Comparison of ENCODE assay signal across 8 cellular contexts in the genomic region with DNA sequence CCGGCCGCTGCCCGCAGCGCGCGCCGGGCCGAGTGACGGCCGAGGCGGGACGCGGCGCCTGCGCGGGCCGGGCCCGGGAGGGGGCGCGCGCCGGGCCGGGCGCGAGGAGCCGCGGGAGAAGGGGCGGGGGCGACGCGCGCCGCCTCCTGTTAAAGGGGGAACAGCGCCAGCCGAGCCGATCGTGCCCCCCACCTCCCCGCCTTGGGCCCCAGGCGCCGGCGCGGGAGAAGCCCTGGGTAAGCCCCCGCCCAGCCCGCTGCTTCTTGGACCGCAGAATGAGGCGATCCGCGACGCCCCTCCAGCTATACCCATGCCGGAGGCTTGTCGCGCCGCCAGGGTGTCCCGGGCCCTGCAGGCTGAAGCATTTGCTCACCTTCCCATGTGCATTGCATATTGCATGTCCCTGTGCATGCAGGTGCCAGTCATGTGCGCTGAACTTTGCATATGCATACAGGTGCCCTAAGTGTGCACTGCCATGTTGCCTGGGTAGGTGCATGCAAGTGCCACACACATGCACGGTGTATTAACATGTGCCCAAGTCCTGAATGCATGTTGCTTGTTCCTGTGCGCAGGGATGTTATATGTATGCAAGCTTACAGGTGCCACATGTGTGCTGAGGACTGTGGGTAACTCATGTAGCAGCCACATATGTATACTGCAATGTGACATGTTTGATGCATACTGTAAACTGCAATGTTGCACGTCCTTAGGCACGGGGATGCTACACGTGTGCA. TPM values are rescaled to one million over a fixed set of nuclear protein-coding genes. Genes with fewer than 3 reads are reported as not detected.
DNase-seq lines count a peak whose midpoint lies in the region; ATAC-seq and TF ChIP-seq lines count a peak whose summit lies in the region.

A gene with protein sequence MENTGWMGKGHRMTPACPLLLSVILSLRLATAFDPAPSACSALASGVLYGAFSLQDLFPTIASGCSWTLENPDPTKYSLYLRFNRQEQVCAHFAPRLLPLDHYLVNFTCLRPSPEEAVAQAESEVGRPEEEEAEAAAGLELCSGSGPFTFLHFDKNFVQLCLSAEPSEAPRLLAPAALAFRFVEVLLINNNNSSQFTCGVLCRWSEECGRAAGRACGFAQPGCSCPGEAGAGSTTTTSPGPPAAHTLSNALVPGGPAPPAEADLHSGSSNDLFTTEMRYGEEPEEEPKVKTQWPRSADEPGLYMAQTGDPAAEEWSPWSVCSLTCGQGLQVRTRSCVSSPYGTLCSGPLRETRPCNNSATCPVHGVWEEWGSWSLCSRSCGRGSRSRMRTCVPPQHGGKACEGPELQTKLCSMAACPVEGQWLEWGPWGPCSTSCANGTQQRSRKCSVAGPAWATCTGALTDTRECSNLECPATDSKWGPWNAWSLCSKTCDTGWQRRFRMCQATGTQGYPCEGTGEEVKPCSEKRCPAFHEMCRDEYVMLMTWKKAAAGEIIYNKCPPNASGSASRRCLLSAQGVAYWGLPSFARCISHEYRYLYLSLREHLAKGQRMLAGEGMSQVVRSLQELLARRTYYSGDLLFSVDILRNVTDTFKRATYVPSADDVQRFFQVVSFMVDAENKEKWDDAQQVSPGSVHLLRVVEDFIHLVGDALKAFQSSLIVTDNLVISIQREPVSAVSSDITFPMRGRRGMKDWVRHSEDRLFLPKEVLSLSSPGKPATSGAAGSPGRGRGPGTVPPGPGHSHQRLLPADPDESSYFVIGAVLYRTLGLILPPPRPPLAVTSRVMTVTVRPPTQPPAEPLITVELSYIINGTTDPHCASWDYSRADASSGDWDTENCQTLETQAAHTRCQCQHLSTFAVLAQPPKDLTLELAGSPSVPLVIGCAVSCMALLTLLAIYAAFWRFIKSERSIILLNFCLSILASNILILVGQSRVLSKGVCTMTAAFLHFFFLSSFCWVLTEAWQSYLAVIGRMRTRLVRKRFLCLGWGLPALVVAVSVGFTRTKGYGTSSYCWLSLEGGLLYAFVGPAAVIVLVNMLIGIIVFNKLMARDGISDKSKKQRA (N-terminal part only) (minus strand): TSS at position 34 of the 734 bp plus-strand sequence. CDS start 7,119 bp downstream, outside the sequence.

- peaks cover 24% of the 10 kb centered on the region for H3K4me1 Mint-ChIP-seq in T-helper 2 cell treated with Interferon-gamma antibody and Interleukin-4, amounts not matched to agents 5 μg/mL and 100 μg/mL, for 36 hours (ENCODE audit: low read depth)
- H3K4me1 Mint-ChIP-seq in nephron, result peaks cover 65% of the 10 kb centered on the region

- no peaks in the 10 kb centered on the region for H3K9me3 Mint-ChIP-seq in T-helper 2 cell treated with Interferon-gamma antibody and Interleukin-4, amounts not matched to agents 5 μg/mL and 100 μg/mL, for 36 hours
- no peaks in the 10 kb centered on the region for H3K9me3 Mint-ChIP-seq in nephron

- H3K4me3 Mint-ChIP-seq in T-helper 2 cell treated with Interferon-gamma antibody and Interleukin-4, amounts not matched to agents 5 μg/mL and 100 μg/mL, for 36 hours, result peak within 1 kb of the TSS; percentile 78
- H3K4me3 Mint-ChIP-seq in nephron, result peak within 1 kb of the TSS; percentile 85 to 94 (median 92)

- no peaks in the 10 kb centered on the region for H3K9me3 ChIP-seq in endocrine pancreas (ENCODE audit: control insufficient read depth, low read length)

- intact Hi-C loops in sciatic nerve (cut with DNase I), result no loop called here

- peak; percentile 5 for TF ChIP-seq CTCF in AG09309 (IDR thresholded peaks at IDR 0.05; ENCODE audit: control insufficient read depth, insufficient read depth, low read depth, low read length, missing control alignments)
- peak in 1 of 3 experiments; percentile 12 for TF ChIP-seq CTCF in nephron (IDR thresholded peaks at IDR 0.05; ENCODE audit: unreplicated experiment in 3 of 3)

- no peaks in the 10 kb centered on the region for H3K4me1 ChIP-seq in endocrine pancreas (ENCODE audit: control insufficient read depth, insufficient read depth, low read length)

- peaks cover 55% of the 10 kb centered on the region for H3K27me3 Mint-ChIP-seq in T-helper 2 cell treated with Interferon-gamma antibody and Interleukin-4, amounts not matched to agents 5 μg/mL and 100 μg/mL, for 36 hours (ENCODE audit: low read depth)
- peaks cover 28% of the 10 kb centered on the region for H3K27me3 Mint-ChIP-seq in nephron (ENCODE audit: low read depth)

- H3K9ac ChIP-seq in endocrine pancreas (ENCODE audit: control insufficient read depth, insufficient read depth, low read length), result peak within 1 kb of the TSS; percentile 38

- ATAC-seq in sciatic nerve, result no peak

- H3K27ac Mint-ChIP-seq in T-helper 2 cell treated with Interferon-gamma antibody and Interleukin-4, amounts not matched to agents 5 μg/mL and 100 μg/mL, for 36 hours, result no peak within 1 kb of the TSS
- H3K27ac Mint-ChIP-seq in nephron, result peak within 1 kb of the TSS in 2 of 3 experiments; percentile 65 to 83

- DNase-seq in AG09309 (ENCODE audit: low read depth), result no peak
- peak; percentile 94 for DNase-seq in H7
- DNase-seq in T-helper 2 cell treated with Interferon-gamma antibody and Interleukin-4, amounts not matched to agents 5 μg/mL and 100 μg/mL, for 36 hours (ENCODE audit: low spot score), result no peak
- no peak for DNase-seq in OCI-M1 (lab: John Stamatoyannopoulos, UW)
- DNase-seq in ureter (ENCODE audit: low spot score), result no peak
- DNase-seq in sciatic nerve (ENCODE audit: low spot score), result no peak

- H3K27me3 ChIP-seq in H7 (ENCODE audit: control insufficient read depth, insufficient read depth, low read length) (peaks cover 27% of the 10 kb centered on the region), endocrine pancreas (ENCODE audit: control insufficient read depth, insufficient read depth, low read length) (no peaks in the 10 kb centered on the region)

- H3K4me3 ChIP-seq in AG09309 (ENCODE audit: control insufficient read depth, low read depth, low read length) (peak within 1 kb of the TSS; percentile 67), H7 (ENCODE audit: insufficient read depth, low read depth, low read length) (peak within 1 kb of the TSS; percentile 63), endocrine pancreas (ENCODE audit: control insufficient read depth, insufficient read depth, low read length) (no peak within 1 kb of the TSS)

- no peaks in the 10 kb centered on the region for H3K36me3 Mint-ChIP-seq in T-helper 2 cell treated with Interferon-gamma antibody and Interleukin-4, amounts not matched to agents 5 μg/mL and 100 μg/mL, for 36 hours (ENCODE audit: low read depth)
- no peaks in the 10 kb centered on the region for H3K36me3 Mint-ChIP-seq in nephron (ENCODE audit: low read depth)

- H3K36me3 ChIP-seq in H7 (replicated peaks; ENCODE audit: control insufficient read depth, insufficient read depth, low read length), result no peaks in the 10 kb centered on the region
- no peaks in the 10 kb centered on the region for H3K36me3 ChIP-seq in endocrine pancreas (ENCODE audit: control insufficient read depth, insufficient read depth, low read length)

RNA-seq across cellular contexts. Expression of the gene that starts here (rescaled TPM):
- 28.0 and 39.8 TPM in 2 replicates for total RNA-seq in H7 (2014; rRNA removed; shearing (Covaris generic))
- total RNA-seq in ureter (7.5 TPM), sciatic nerve (5.2 TPM)
